Comparison of ENCODE assay signal across 13 cellular contexts in genomic region chr1:3459940-3460652, GRCh38. TPM values are rescaled to one million over a fixed set of nuclear protein-coding genes. Genes with fewer than 3 reads are reported as not detected.
DNase-seq lines count a peak whose midpoint lies in the region; ATAC-seq, FAIRE-seq and TF ChIP-seq lines count a peak whose summit lies in the region.
"Had no signal": no experiment of that assay in that cellular context is flagged by ENCODE, and none has a peak within 500 bp of the region (broad histone marks: within the 10 kb centered on the region; RNA-seq: fewer than 3 reads in every experiment).

No MANE protein-coding gene starts in this region.

- no peak overlapping the region for H2BK15ac ChIP-seq in H1 (ENCODE audit: low read length)
- H2BK15ac ChIP-seq in mesenchymal stem cell (ENCODE audit: low read depth, poor library complexity, severe bottlenecking), result no peak overlapping the region

- TF ChIP-seq CTCF in H1 (IDR thresholded peaks at IDR 0.05; ENCODE audit: control extremely low read depth in 1 of 3, insufficient read depth in 1 of 3, low read depth in 1 of 3, low read length in 3 of 3) (no peak), stomach (IDR thresholded peaks at IDR 0.05) (no peak), gastroesophageal sphincter (IDR thresholded peaks at IDR 0.05) (no peak)

- H4K5ac ChIP-seq in H1 (ENCODE audit: insufficient read length, low read depth, low read length), result no peak overlapping the region

- H4K20me1 ChIP-seq in H1 (replicated peaks in 1 of 2; ENCODE audit: control insufficient read depth in 1 of 2, insufficient read depth in 2 of 2, low read length in 2 of 2), result peaks cover 3 to 16% of the 10 kb centered on the region in 2 experiments

- H2BK5ac ChIP-seq in H1 (ENCODE audit: low read depth, low read length), result peak overlapping the region; percentile 63; the same call in 1 of the 2 replicates
- H2BK5ac ChIP-seq in mesenchymal stem cell (ENCODE audit: low read depth, low read length, poor library complexity, severe bottlenecking), result no peak overlapping the region

- no peaks in the 10 kb centered on the region for H3K36me3 ChIP-seq in H1 (ENCODE audit: control insufficient read depth in 2 of 4, insufficient read depth in 4 of 4, low read length in 3 of 4)
- H3K36me3 ChIP-seq in mesenchymal stem cell (ENCODE audit: control insufficient read depth in 1 of 2, insufficient read depth in 2 of 2, low read depth in 1 of 2, low read length in 2 of 2), result no peaks in the 10 kb centered on the region
- H3K36me3 ChIP-seq in stomach, result peaks cover 0 to 21% (median 7%) of the 10 kb centered on the region in 4 donors
- H3K36me3 ChIP-seq in gastroesophageal sphincter, result no peaks in the 10 kb centered on the region

- H3K4me2 ChIP-seq in H1 (ENCODE audit: insufficient read depth in 1 of 2, low read depth in 2 of 2, low read length in 2 of 2), result no peak overlapping the region
- H3K4me2 ChIP-seq in mesenchymal stem cell (ENCODE audit: low read length, poor library complexity, severe bottlenecking), result no peak overlapping the region

- H3K27ac ChIP-seq in H1 (ENCODE audit: low read depth, low read length) (no peak overlapping the region), mesenchymal stem cell (ENCODE audit: low read length, poor library complexity, severe bottlenecking) (no peak overlapping the region), stomach (peak overlapping the region; percentile 69 to 93 (median 92)), gastroesophageal sphincter (peak overlapping the region in 2 of 4 donors; percentile 35 to 47)

- DNase-seq in LoVo (ENCODE audit: low spot score) (peak; percentile 60), H1 (ENCODE audit: low read depth in 1 of 2, low spot score in 2 of 2) (no peak), mesenchymal stem cell (no peak), stomach (peak; percentile 89)
- DNase-seq in effector CD4-positive, alpha-beta T cell, result no peak
- DNase-seq: CD8-positive, alpha-beta T cell; effector memory CD8-positive, alpha-beta T cell; NCI-H1930 had no signal

- H3K56ac ChIP-seq in H1 (replicated peaks; ENCODE audit: insufficient read length, low read depth, low read length), result no peak overlapping the region

- POLR2A ChIA-PET in H1 (lab: Charles Lee; ENCODE audit: partially characterized antibody), result interaction anchor here (1.9 kb wide), 1 partner anchor 12 kb away, joined by 4 read pairs; no protein-coding TSS in a partner anchor

- ATAC-seq in GM21529 (IDR thresholded peaks at IDR 0.05; ENCODE audit: unreplicated experiment), result no peak
- ATAC-seq in gastroesophageal sphincter, result no peak
- ATAC-seq in GM18511 (IDR thresholded peaks at IDR 0.05; ENCODE audit: unreplicated experiment), result no peak
- ATAC-seq: CD8-positive, alpha-beta T cell; effector memory CD8-positive, alpha-beta T cell; stimulated activated effector memory CD8-positive, alpha-beta T cell treated with anti-CD3 and anti-CD28 coated beads, Interleukin-12 subunit alpha, Interleukin-12 subunit beta, amount 100 ng/mL, for 72 hours had no signal

- no peak overlapping the region for H2AK5ac ChIP-seq in H1 (ENCODE audit: low read depth, low read length)
- H2AK5ac ChIP-seq in mesenchymal stem cell (ENCODE audit: low read length, severe bottlenecking), result peak overlapping the region; percentile 47

- H4K91ac ChIP-seq in H1 (replicated peaks; ENCODE audit: insufficient read length, low read length), result no peak overlapping the region
- H4K91ac ChIP-seq in mesenchymal stem cell (ENCODE audit: low read length), result peak overlapping the region; percentile 1

- intact Hi-C loops in stomach (cut with DNase I; ENCODE audit: low total_unique reads), result no loop called here

- H3K4me3 ChIP-seq in H1 (ENCODE audit: extremely low read depth in 1 of 4, insufficient read depth in 2 of 4, low read depth in 3 of 4, low read length in 4 of 4), result no peak overlapping the region
- no peak overlapping the region for H3K4me3 ChIP-seq in mesenchymal stem cell (ENCODE audit: insufficient read depth in 1 of 2, low read depth in 1 of 2, low read length in 2 of 2)
- H3K4me3 ChIP-seq in stomach, result no peak overlapping the region
- H3K4me3 ChIP-seq in gastroesophageal sphincter, result no peak overlapping the region

- no peak overlapping the region for H3K18ac ChIP-seq in H1 (ENCODE audit: extremely low read depth, low read length)
- H3K18ac ChIP-seq in mesenchymal stem cell (ENCODE audit: low read depth in 1 of 2, low read length in 2 of 2), result no peak overlapping the region

- no peak overlapping the region for H3K4ac ChIP-seq in H1 (replicated peaks; ENCODE audit: insufficient read length, low read depth, low read length)
- peak overlapping the region in 1 of 2 experiments; percentile 32 for H3K4ac ChIP-seq in mesenchymal stem cell (ENCODE audit: low read depth in 1 of 2, low read length in 2 of 2)

- TF ChIP-seq POLR2A in H1 (IDR thresholded peaks at IDR 0.05; ENCODE audit: control extremely low read depth in 1 of 2, low read depth in 2 of 2, low read length in 2 of 2), result no peak
- no peak for TF ChIP-seq POLR2A in stomach (IDR thresholded peaks at IDR 0.05)
- no peak for TF ChIP-seq POLR2A in gastroesophageal sphincter (IDR thresholded peaks at IDR 0.05)

- FAIRE-seq in H1 (lab: Jason Lieb, UNC), result no peak

- no peak overlapping the region for H2BK120ac ChIP-seq in H1 (replicated peaks; ENCODE audit: low read depth, low read length)
- H2BK120ac ChIP-seq in mesenchymal stem cell (ENCODE audit: low read depth, low read length), result no peak overlapping the region

- H3K27me3 ChIP-seq in H1 (replicated peaks in 1 of 4; ENCODE audit: control insufficient read depth in 3 of 4, extremely low read depth in 1 of 4, insufficient read depth in 3 of 4, low read length in 3 of 4) (no peaks in the 10 kb centered on the region), mesenchymal stem cell (ENCODE audit: control insufficient read depth in 1 of 2, insufficient read depth in 1 of 2, low read length in 2 of 2) (peaks cover 21 to 92% of the 10 kb centered on the region in 2 experiments), stomach (peaks cover 0 to 18% (median 0%) of the 10 kb centered on the region in 3 donors), gastroesophageal sphincter (peaks cover 35% of the 10 kb centered on the region)

- TF ChIP-seq EP300 in H1 (IDR thresholded peaks at IDR 0.05; ENCODE audit: borderline replicate concordance in 1 of 2, low read depth in 2 of 2, low read length in 2 of 2) (no peak), stomach (IDR thresholded peaks at IDR 0.05) (no peak), gastroesophageal sphincter (IDR thresholded peaks at IDR 0.05) (no peak)

- no peak overlapping the region; a peak in 1 of 7 replicates for H3K9ac ChIP-seq in H1 (replicated peaks in 1 of 4; ENCODE audit: extremely low read depth in 1 of 4, low read depth in 3 of 4, low read length in 3 of 4)
- no peak overlapping the region for H3K9ac ChIP-seq in mesenchymal stem cell (ENCODE audit: low read length)

- H3K4me1 ChIP-seq in H1 (replicated peaks in 1 of 4; ENCODE audit: control insufficient read depth in 3 of 4, insufficient read depth in 4 of 4, low read length in 3 of 4) (peaks cover 0 to 11% (median 9%) of the 10 kb centered on the region in 4 experiments; a peak in 6 of 7 replicates), mesenchymal stem cell (ENCODE audit: control insufficient read depth, insufficient read depth, low read depth, low read length) (peaks cover 34% of the 10 kb centered on the region), stomach (peaks cover 45 to 69% (median 62%) of the 10 kb centered on the region in 4 donors), gastroesophageal sphincter (peaks cover 0 to 15% (median 2%) of the 10 kb centered on the region in 3 donors)

- H3K23ac ChIP-seq in H1 (ENCODE audit: insufficient read length) (no peak overlapping the region), mesenchymal stem cell (ENCODE audit: low read length in 2 of 2) (no peak overlapping the region)

- H3K79me1 ChIP-seq in H1 (ENCODE audit: low read depth, low read length) (peaks cover 5% of the 10 kb centered on the region; the same call in 1 of the 2 replicates), mesenchymal stem cell (replicated peaks; ENCODE audit: low read length, poor library complexity, severe bottlenecking) (no peaks in the 10 kb centered on the region)

- TF ChIP-seq RAD21 in H1 (IDR thresholded peaks at IDR 0.05 in 1 of 2, conservative IDR thresholded peaks at IDR 0.05 in 1 of 2; ENCODE audit: low read depth in 2 of 2, low read length in 2 of 2), result no peak

- H3K14ac ChIP-seq in H1 (ENCODE audit: insufficient read length) (no peak overlapping the region), mesenchymal stem cell (ENCODE audit: low read length in 2 of 2) (no peak overlapping the region)

- 91% methylated on average over 22 of the region's 22 CpGs; no CpG with 5 or more reads in 1 of the 2 experiments for WGBS in H1 (ENCODE audit: extremely low coverage in 1 of 2, insufficient coverage in 1 of 2, insufficient read length in 1 of 2, insufficient replicate concordance in 2 of 2, low coverage in 1 of 2, low lambda C conversion rate in 2 of 2, missing lambda C conversion rate in 1 of 2), 2 experiments
- WGBS in mesenchymal stem cell, result 88% methylated on average over 22 of the region's 22 CpGs
- WGBS in stomach, 5 donors, result 41 to 67% (median 48%) methylated on average over 20 to 22 of the region's 22 CpGs
- 61 to 72% methylated on average over 4 to 8 of the region's 22 CpGs for WGBS in gastroesophageal sphincter (ENCODE audit: low coverage in 1 of 2), 2 donors

- no peak overlapping the region for H2AFZ ChIP-seq in H1 (ENCODE audit: low read length)
- no peak overlapping the region for H2AFZ ChIP-seq in mesenchymal stem cell (ENCODE audit: low read depth, low read length)

- H3K79me2 ChIP-seq in H1 (ENCODE audit: control insufficient read depth in 1 of 2, insufficient read depth in 2 of 2, low read length in 2 of 2), result peaks cover 0 to 13% of the 10 kb centered on the region in 2 experiments; a peak in 1 of 4 replicates

- H3K23me2 ChIP-seq in H1 (ENCODE audit: low read depth, low read length), result peaks cover 3% of the 10 kb centered on the region; the same call in 1 of the 2 replicates

- H3K9me3 ChIP-seq in H1 (ENCODE audit: insufficient read depth in 2 of 2, low read depth in 1 of 2, low read length in 1 of 2), result no peaks in the 10 kb centered on the region
- H3K9me3 ChIP-seq in mesenchymal stem cell (ENCODE audit: control insufficient read depth, low read length), result no peaks in the 10 kb centered on the region
- H3K9me3 ChIP-seq in stomach, result no peaks in the 10 kb centered on the region
- H3K9me3 ChIP-seq in gastroesophageal sphincter, result no peaks in the 10 kb centered on the region

- H2BK12ac ChIP-seq in H1 (ENCODE audit: low read depth, low read length) (no peak overlapping the region), mesenchymal stem cell (ENCODE audit: low read length in 2 of 2) (peak overlapping the region in 1 of 2 experiments; percentile 21)

- H2BK20ac ChIP-seq in H1 (ENCODE audit: low read length), result no peak overlapping the region

- CTCF ChIA-PET in H1 (lab: Charles Lee; ENCODE audit: partially characterized antibody), result no interaction called here

- H4K8ac ChIP-seq in H1 (ENCODE audit: extremely low read depth, insufficient read depth, low read length) (no peak overlapping the region), mesenchymal stem cell (ENCODE audit: low read length) (no peak overlapping the region)

RNA-seq across cellular contexts. Expression of gene ARHGEF16, which starts 5.6 kb away (rescaled TPM):
- 20.0 and 20.7 TPM in 2 replicates for total RNA-seq in H1 (2021; fragmentation: NEBNext Ultra II Directional; extraction: Animal tissue kit (Norgen Biotek cat#: 25700))
- polyA plus RNA-seq in H1 (2011; rRNA removed) (18.3 and 25.0 TPM in 2 replicates), stomach (10 to 100 TPM; 14.6 to 28.4 (median 23.1) TPM)
- 20.5 TPM for polyA plus RNA-seq in H1 (2011; cell fraction: cytosol; rRNA removed)
- polyA plus RNA-seq in H1 (2011; cell fraction: nucleus; rRNA removed), result 55.6 TPM
- 11.4 to 18.1 TPM (median 16.6 TPM) in 4 replicates for polyA plus RNA-seq in H1 (2012, experiment 1 of 2)
- 15.7 TPM for polyA plus RNA-seq in H1 (2012, experiment 2 of 2)
- 8.9 TPM for polyA plus RNA-seq in H1 (2013, experiment 1 of 2)
- polyA plus RNA-seq in H1 (2013, experiment 2 of 2), result 7.8 TPM
- 32.5 and 33.4 TPM in 2 replicates for polyA minus RNA-seq in H1 (2011; rRNA and poly(A)+ RNA removed)
- 10.1 TPM for polyA minus RNA-seq in H1 (2011; cell fraction: cytosol; rRNA and poly(A)+ RNA removed)
- polyA minus RNA-seq in H1 (2011; cell fraction: nucleus; rRNA and poly(A)+ RNA removed), result 24.2 TPM
- polyA plus RNA-seq in mesenchymal stem cell (2013, experiment 1 of 2), result 0.73 TPM
- polyA plus RNA-seq in mesenchymal stem cell (2013, experiment 2 of 2), result 0.49 TPM
- total RNA-seq in stomach (100 to 1,000 TPM in 2 of 5 donors, 10 to 100 TPM in 3; 16.9 to 149 (median 51.0) TPM), gastroesophageal sphincter (1 to 10 TPM in 1 of 4 donors, under 1 TPM in 3; 0.54 to 2.3 (median 0.87) TPM)
- total RNA-seq: CD8-positive, alpha-beta T cell had no signal
- polyA plus RNA-seq: IgD-negative memory B cell had no signal

Comparison
In these comparisons a context has a peak if more than half of its experiments do, and no peak if none do; other contexts are left out.
1. DNase-seq: peak in LoVo (single experiment) and stomach (single experiment); none in H1 (0 of 2), mesenchymal stem cell (single experiment) and effector CD4-positive, alpha-beta T cell (single experiment).
2. H3K27ac ChIP-seq: peak in stomach (5 of 5); none in H1 (single experiment) and mesenchymal stem cell (single experiment).